8 cellular contexts compared by ENCODE assay signal in the genomic region with DNA sequence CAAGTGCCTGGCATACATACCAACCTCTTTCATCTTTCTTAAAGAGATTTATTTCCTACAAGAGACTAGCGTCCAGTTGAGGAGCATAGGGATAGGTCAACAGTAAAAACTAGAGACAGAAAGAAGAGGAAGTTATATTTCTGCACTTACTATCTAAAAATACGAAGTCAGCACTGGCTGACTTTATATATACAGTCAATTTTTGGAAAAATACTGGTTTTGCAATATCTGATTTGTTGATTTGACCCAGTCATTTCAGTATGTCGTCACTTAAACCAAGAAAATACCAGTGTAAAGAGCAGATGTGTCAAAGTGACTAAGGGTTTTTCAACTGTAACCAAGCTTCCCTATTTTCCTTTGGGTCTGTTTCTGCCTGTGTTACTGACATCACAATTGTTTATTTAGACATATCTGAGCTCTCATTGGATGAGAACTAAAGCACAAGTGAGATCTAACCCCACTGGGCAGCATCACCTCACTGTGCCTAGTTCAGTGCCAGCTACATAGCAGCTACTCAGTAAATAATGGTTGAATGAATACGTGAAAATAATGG. TPM values are rescaled to one million over a fixed set of nuclear protein-coding genes. Genes with fewer than 3 reads are reported as not detected.
DNase-seq lines count a peak whose midpoint lies in the region; ATAC-seq and TF ChIP-seq lines count a peak whose summit lies in the region.

No MANE protein-coding gene starts in this region.

- H3K9me3 ChIP-seq in CD4-positive, CD25-positive, alpha-beta regulatory T cell (ENCODE audit: control insufficient read depth in 2 of 2, low read length in 2 of 2) = peaks cover 0 to 6% of the 10 kb centered on the region in 2 experiments
- H3K9me3 ChIP-seq in gastroesophageal sphincter = peaks cover 0 to 9% (median 0%) of the 10 kb centered on the region in 3 donors

- peaks cover 0 to 4% (median 2%) of the 10 kb centered on the region in 7 donors for H3K9me3 Mint-ChIP-seq in CD4-positive, CD25-positive, alpha-beta regulatory T cell

- H3K4me1 ChIP-seq in CD4-positive, CD25-positive, alpha-beta regulatory T cell (ENCODE audit: control insufficient read depth, insufficient read depth, low read length, poor library complexity, severe bottlenecking) = peaks cover 67% of the 10 kb centered on the region
- H3K4me1 ChIP-seq in gastroesophageal sphincter = no peaks in the 10 kb centered on the region

- peak overlapping the region; percentile 92 to 95 (median 94) for H3K27ac Mint-ChIP-seq in CD4-positive, CD25-positive, alpha-beta regulatory T cell

- peak overlapping the region; percentile 65 to 82 (median 78) for H3K4me3 Mint-ChIP-seq in CD4-positive, CD25-positive, alpha-beta regulatory T cell

- no peak for TF ChIP-seq CTCF in gastroesophageal sphincter (IDR thresholded peaks at IDR 0.05)

- TF ChIP-seq EP300 in gastroesophageal sphincter (IDR thresholded peaks at IDR 0.05) = no peak

- H3K27me3 ChIP-seq in CD4-positive, CD25-positive, alpha-beta regulatory T cell (ENCODE audit: control insufficient read depth, insufficient read depth, low read length) = no peaks in the 10 kb centered on the region
- H3K27me3 ChIP-seq in gastroesophageal sphincter = no peaks in the 10 kb centered on the region

- peaks cover 93% of the 10 kb centered on the region for H3K36me3 ChIP-seq in CD4-positive, CD25-positive, alpha-beta regulatory T cell (ENCODE audit: control insufficient read depth, insufficient read depth, low read length)
- H3K36me3 ChIP-seq in gastroesophageal sphincter = no peaks in the 10 kb centered on the region

- ATAC-seq in CD4-positive, CD25-positive, alpha-beta regulatory T cell (ENCODE audit: low read depth in 2 of 2) = peak; percentile 16 to 24
- peak; percentile 47 for ATAC-seq in GM21447 (IDR thresholded peaks at IDR 0.05; ENCODE audit: unreplicated experiment)
- peak; percentile 64 for ATAC-seq in gastroesophageal sphincter

- H3K4me3 ChIP-seq in CD4-positive, CD25-positive, alpha-beta regulatory T cell (ENCODE audit: low read depth, low read length) = peak overlapping the region; percentile 42
- H3K4me3 ChIP-seq in gastroesophageal sphincter = no peak overlapping the region

- DNase-seq in CD4-positive, CD25-positive, alpha-beta regulatory T cell = peak in 2 of 3 donors; percentile 59 to 74
- DNase-seq in NOMO-1 treated with dmso at 0.1 percent for 144 hours (lab: John Stamatoyannopoulos, UW; ENCODE audit: unreplicated experiment) = peak; percentile 82
- no peak for DNase-seq in nucleus accumbens (lab: John Stamatoyannopoulos, UW)
- no peak for DNase-seq in NCI-H187 treated with DMSO at 0.1 percent for 48 hours (lab: John Stamatoyannopoulos, UW)
- DNase-seq in NCI-H345 treated with DMSO at 0.1 percent for 48 hours (lab: John Stamatoyannopoulos, UW; ENCODE audit: unreplicated experiment) = no peak
- no peak for DNase-seq in activated CD8-positive, alpha-beta memory T cell treated with anti-CD3 and anti-CD28 coated beads for 24 hours

- peaks cover 49 to 81% (median 62%) of the 10 kb centered on the region in 4 donors for H3K4me1 Mint-ChIP-seq in CD4-positive, CD25-positive, alpha-beta regulatory T cell

- 67 to 71% methylated on average over 4 of the region's 4 CpGs for WGBS in gastroesophageal sphincter (ENCODE audit: low coverage in 1 of 2), 2 donors

- no peak for TF ChIP-seq POLR2A in gastroesophageal sphincter (IDR thresholded peaks at IDR 0.05)

- H3K36me3 Mint-ChIP-seq in CD4-positive, CD25-positive, alpha-beta regulatory T cell = peaks cover 72% of the 10 kb centered on the region

- H3K27me3 Mint-ChIP-seq in CD4-positive, CD25-positive, alpha-beta regulatory T cell = peaks cover 4% of the 10 kb centered on the region

- peak overlapping the region; percentile 92 for H3K27ac ChIP-seq in CD4-positive, CD25-positive, alpha-beta regulatory T cell (ENCODE audit: insufficient read depth, low read length, poor library complexity, severe bottlenecking)
- H3K27ac ChIP-seq in gastroesophageal sphincter = no peak overlapping the region

RNA-seq across cellular contexts. Expression of gene CYTIP, which starts 23.0 kb away (rescaled TPM):
- total RNA-seq in CD4-positive, CD25-positive, alpha-beta regulatory T cell = 454 TPM
- 100 to 1,000 TPM; 123 to 205 (median 150) TPM for polyA plus RNA-seq in CD4-positive, CD25-positive, alpha-beta regulatory T cell
- 10 to 100 TPM in 1 of 4 donors, 1 to 10 TPM in 3; 1.6 to 10.6 (median 3.2) TPM for total RNA-seq in gastroesophageal sphincter

Comparison
In these comparisons a context has a peak if more than half of its experiments do, and no peak if none do; other contexts are left out.
1. DNase-seq: peak in CD4-positive, CD25-positive, alpha-beta regulatory T cell (2 of 3) and NOMO-1 treated with dmso at 0.1 percent for 144 hours (single experiment); none in nucleus accumbens (0 of 56), NCI-H187 treated with DMSO at 0.1 percent for 48 hours (single experiment), NCI-H345 treated with DMSO at 0.1 percent for 48 hours (single experiment) and activated CD8-positive, alpha-beta memory T cell treated with anti-CD3 and anti-CD28 coated beads for 24 hours (single experiment).
2. RNA of gene CYTIP, which starts 23.0 kb away (total RNA-seq): 454 TPM in CD4-positive, CD25-positive, alpha-beta regulatory T cell (single experiment); 1.6 to 10.6 TPM in gastroesophageal sphincter; every median in the first group is over 10 times any median in the second.
3. Peak in every context shown above with its lines, with median percentiles within 50 percentile points of each other: ATAC-seq.